In the genomic region with DNA sequence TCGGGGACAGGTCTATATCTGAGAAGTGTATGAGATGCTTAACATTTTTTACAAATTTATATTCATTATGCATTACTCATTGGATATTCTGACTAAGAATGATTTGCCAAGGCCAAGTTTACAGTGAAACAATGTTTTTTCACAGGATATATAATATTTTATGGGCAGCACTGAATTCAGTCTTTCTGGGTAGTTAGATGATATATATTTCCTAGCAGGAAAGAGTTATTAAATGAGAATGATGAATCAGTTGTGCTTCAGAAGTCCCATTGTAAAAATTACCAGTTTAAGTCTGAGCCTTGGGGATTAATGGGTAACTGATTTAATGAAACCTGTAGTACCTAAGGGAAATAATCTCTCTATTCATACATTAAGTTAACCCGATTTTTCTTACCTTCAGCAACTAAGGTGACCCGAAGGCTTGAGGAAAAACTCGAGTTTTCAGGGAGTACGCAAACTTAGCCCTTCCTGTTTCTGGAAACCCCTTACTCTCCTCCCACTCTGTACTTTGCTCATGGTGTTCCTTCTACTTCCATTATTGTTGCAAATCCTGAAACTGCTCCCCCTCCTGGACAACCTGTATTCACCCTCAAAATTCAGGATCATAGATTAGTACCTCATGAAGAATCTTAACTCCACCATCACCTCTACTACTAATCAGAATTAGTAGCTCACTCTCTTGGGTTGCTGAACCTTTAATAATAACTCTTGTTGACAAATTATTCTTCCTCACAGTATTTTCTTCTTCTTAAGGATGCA, we compare ENCODE assay signal across 7 cellular contexts.
DNase-seq lines count a peak whose midpoint lies in the region; TF ChIP-seq lines count a peak whose summit lies in the region.

No MANE protein-coding gene starts in this region.

- no peaks in the 10 kb centered on the region for H3K36me3 ChIP-seq in brain microvascular endothelial cell (replicated peaks)
- no peaks in the 10 kb centered on the region for H3K36me3 ChIP-seq in CD8-positive, alpha-beta memory T cell (ENCODE audit: insufficient read depth, low read length)

- no peaks in the 10 kb centered on the region for H3K27me3 Mint-ChIP-seq in mesothelial cell of epicardium (ENCODE audit: low read depth)
- peaks cover 12 to 37% of the 10 kb centered on the region in 2 donors for H3K27me3 Mint-ChIP-seq in CD8-positive, alpha-beta memory T cell

- peaks cover 13% of the 10 kb centered on the region for H3K9me3 Mint-ChIP-seq in mesothelial cell of epicardium
- H3K9me3 Mint-ChIP-seq in CD8-positive, alpha-beta memory T cell, result peaks cover 0 to 4% (median 0%) of the 10 kb centered on the region in 5 donors

- TF ChIP-seq EP300 in Ishikawa (IDR thresholded peaks at IDR 0.05; ENCODE audit: borderline replicate concordance), result no peak

- TF ChIP-seq CTCF in brain microvascular endothelial cell (IDR thresholded peaks at IDR 0.05; ENCODE audit: low read depth, low read length, missing control alignments), result peak; percentile 58
- peak; percentile 51 for TF ChIP-seq CTCF in mesothelial cell of epicardium (IDR thresholded peaks at IDR 0.05; ENCODE audit: unreplicated experiment)

- peak; percentile 51 for DNase-seq in EL
- DNase-seq in brain microvascular endothelial cell, result peak; percentile 14
- DNase-seq in mesothelial cell of epicardium (ENCODE audit: low spot score in 2 of 2, unreplicated experiment in 2 of 2), result no peak
- DNase-seq in 8988T, result no peak
- no peak for DNase-seq in CD8-positive, alpha-beta memory T cell
- no peak for DNase-seq in ecto neural progenitor cell (ENCODE audit: low spot score)

- peaks cover 2% of the 10 kb centered on the region for H3K36me3 Mint-ChIP-seq in mesothelial cell of epicardium
- peaks cover 0 to 4% (median 4%) of the 10 kb centered on the region in 3 donors for H3K36me3 Mint-ChIP-seq in CD8-positive, alpha-beta memory T cell

- no peak overlapping the region for H3K27ac Mint-ChIP-seq in mesothelial cell of epicardium
- no peak overlapping the region for H3K27ac Mint-ChIP-seq in CD8-positive, alpha-beta memory T cell

- CTCF ChIA-PET in CD8-positive, alpha-beta memory T cell (lab: Charles Lee), result no interaction called here

- no peaks in the 10 kb centered on the region for H3K27me3 ChIP-seq in brain microvascular endothelial cell (replicated peaks)
- H3K27me3 ChIP-seq in CD8-positive, alpha-beta memory T cell (ENCODE audit: insufficient read depth, low read length, poor library complexity, severe bottlenecking), result peaks cover 22% of the 10 kb centered on the region

- in situ Hi-C loops in brain microvascular endothelial cell (cut with HindIII; ENCODE audit: low pct_ligation_motif_present, low sequenced_read_pairs), result no loop called here

- H3K4me3 ChIP-seq in brain microvascular endothelial cell (ENCODE audit: low read depth, low read length), result no peak overlapping the region
- H3K4me3 ChIP-seq in CD8-positive, alpha-beta memory T cell (ENCODE audit: low read length), result no peak overlapping the region

- no peak overlapping the region for H3K27ac ChIP-seq in brain microvascular endothelial cell
- no peak overlapping the region for H3K27ac ChIP-seq in CD8-positive, alpha-beta memory T cell (ENCODE audit: low read depth, low read length)

- H3K4me1 Mint-ChIP-seq in mesothelial cell of epicardium, result peaks cover 18% of the 10 kb centered on the region
- H3K4me1 Mint-ChIP-seq in CD8-positive, alpha-beta memory T cell, result peaks cover 32 to 43% (median 37%) of the 10 kb centered on the region in 3 donors

- POLR2A ChIA-PET in CD8-positive, alpha-beta memory T cell (lab: Charles Lee), result no interaction called here

- H3K9me3 ChIP-seq in CD8-positive, alpha-beta memory T cell (ENCODE audit: low read length), result no peaks in the 10 kb centered on the region

- peaks cover 40% of the 10 kb centered on the region for H3K4me1 ChIP-seq in CD8-positive, alpha-beta memory T cell (ENCODE audit: insufficient read depth, low read length)

- H3K4me3 Mint-ChIP-seq in mesothelial cell of epicardium, result no peak overlapping the region
- H3K4me3 Mint-ChIP-seq in CD8-positive, alpha-beta memory T cell, result no peak overlapping the region

- peak; percentile 46; the same call in 1 of the 2 replicates for TF ChIP-seq RAD21 in Ishikawa (IDR thresholded peaks at IDR 0.05; ENCODE audit: low read depth)

TF ChIP-seq in Ishikawa, 13 proteins besides CTCF, POLR2A, EP300 and RAD21:
- TF ChIP-seq TAF1 (IDR thresholded peaks at IDR 0.05; ENCODE audit: low read depth) (no peak), FOXM1 (IDR thresholded peaks at IDR 0.05; ENCODE audit: borderline replicate concordance, low read depth) (no peak), CEBPB (IDR thresholded peaks at IDR 0.05) (no peak), EGR1 (IDR thresholded peaks at IDR 0.05) (no peak), NFIC (IDR thresholded peaks at IDR 0.05) (no peak)
- TF ChIP-seq, protein P1, sequence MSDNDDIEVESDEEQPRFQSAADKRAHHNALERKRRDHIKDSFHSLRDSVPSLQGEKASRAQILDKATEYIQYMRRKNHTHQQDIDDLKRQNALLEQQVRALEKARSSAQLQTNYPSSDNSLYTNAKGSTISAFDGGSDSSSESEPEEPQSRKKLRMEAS (IDR thresholded peaks at IDR 0.05), result no peak
- TF ChIP-seq, protein P2, sequence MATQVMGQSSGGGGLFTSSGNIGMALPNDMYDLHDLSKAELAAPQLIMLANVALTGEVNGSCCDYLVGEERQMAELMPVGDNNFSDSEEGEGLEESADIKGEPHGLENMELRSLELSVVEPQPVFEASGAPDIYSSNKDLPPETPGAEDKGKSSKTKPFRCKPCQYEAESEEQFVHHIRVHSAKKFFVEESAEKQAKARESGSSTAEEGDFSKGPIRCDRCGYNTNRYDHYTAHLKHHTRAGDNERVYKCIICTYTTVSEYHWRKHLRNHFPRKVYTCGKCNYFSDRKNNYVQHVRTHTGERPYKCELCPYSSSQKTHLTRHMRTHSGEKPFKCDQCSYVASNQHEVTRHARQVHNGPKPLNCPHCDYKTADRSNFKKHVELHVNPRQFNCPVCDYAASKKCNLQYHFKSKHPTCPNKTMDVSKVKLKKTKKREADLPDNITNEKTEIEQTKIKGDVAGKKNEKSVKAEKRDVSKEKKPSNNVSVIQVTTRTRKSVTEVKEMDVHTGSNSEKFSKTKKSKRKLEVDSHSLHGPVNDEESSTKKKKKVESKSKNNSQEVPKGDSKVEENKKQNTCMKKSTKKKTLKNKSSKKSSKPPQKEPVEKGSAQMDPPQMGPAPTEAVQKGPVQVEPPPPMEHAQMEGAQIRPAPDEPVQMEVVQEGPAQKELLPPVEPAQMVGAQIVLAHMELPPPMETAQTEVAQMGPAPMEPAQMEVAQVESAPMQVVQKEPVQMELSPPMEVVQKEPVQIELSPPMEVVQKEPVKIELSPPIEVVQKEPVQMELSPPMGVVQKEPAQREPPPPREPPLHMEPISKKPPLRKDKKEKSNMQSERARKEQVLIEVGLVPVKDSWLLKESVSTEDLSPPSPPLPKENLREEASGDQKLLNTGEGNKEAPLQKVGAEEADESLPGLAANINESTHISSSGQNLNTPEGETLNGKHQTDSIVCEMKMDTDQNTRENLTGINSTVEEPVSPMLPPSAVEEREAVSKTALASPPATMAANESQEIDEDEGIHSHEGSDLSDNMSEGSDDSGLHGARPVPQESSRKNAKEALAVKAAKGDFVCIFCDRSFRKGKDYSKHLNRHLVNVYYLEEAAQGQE (IDR thresholded peaks at IDR 0.05; ENCODE audit: low read depth), result no peak

Comparison
In these comparisons a context has a peak if more than half of its experiments do, and no peak if none do; other contexts are left out.
1. DNase-seq: peak in EL (single experiment) and brain microvascular endothelial cell (single experiment); none in mesothelial cell of epicardium (0 of 2), 8988T (single experiment), CD8-positive, alpha-beta memory T cell (0 of 5) and ecto neural progenitor cell (single experiment).